8 cellular contexts compared by ENCODE assay signal in genomic region chr15:74889882-74890768, GRCh38. TPM values are rescaled to one million over a fixed set of nuclear protein-coding genes. Genes with fewer than 3 reads are reported as not detected.
DNase-seq lines count a peak whose midpoint lies in the region; ATAC-seq, FAIRE-seq and TF ChIP-seq lines count a peak whose summit lies in the region.

A gene with protein sequence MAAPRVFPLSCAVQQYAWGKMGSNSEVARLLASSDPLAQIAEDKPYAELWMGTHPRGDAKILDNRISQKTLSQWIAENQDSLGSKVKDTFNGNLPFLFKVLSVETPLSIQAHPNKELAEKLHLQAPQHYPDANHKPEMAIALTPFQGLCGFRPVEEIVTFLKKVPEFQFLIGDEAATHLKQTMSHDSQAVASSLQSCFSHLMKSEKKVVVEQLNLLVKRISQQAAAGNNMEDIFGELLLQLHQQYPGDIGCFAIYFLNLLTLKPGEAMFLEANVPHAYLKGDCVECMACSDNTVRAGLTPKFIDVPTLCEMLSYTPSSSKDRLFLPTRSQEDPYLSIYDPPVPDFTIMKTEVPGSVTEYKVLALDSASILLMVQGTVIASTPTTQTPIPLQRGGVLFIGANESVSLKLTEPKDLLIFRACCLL (plus strand): TSS chr15:74890042. CDS start chr15:74890074, 32 bp downstream.

- POLR2A ChIA-PET in activated B cell treated with CpG ODN at 0.5 μM for 24 hours (lab: Charles Lee) = interaction anchor here (0.6 to 2.6 kb wide), 16 partner anchors 8 to 274 kb away, joined by 3 to 17 read pairs (median 4); partner anchors contain the start of genes CLK3, COX5A, FAM219B and SCAMP2

- FAIRE-seq in bronchial epithelial cell (lab: Jason Lieb, UNC) (no peak), small intestine (lab: Jason Lieb, UNC) (no peak)

- H3K27me3 ChIP-seq in bronchial epithelial cell (ENCODE audit: control insufficient read depth, insufficient read depth, low read length) (no peaks in the 10 kb centered on the region), small intestine (ENCODE audit: control insufficient read depth in 2 of 2, insufficient read depth in 2 of 2, low read length in 2 of 2) (no peaks in the 10 kb centered on the region)

- intact Hi-C loops in activated B cell treated with CpG ODN at 0.5 μM for 24 hours (cut with micrococcal nuclease) = loop anchor here (1.0 to 2.0 kb wide), 3 partner anchors 17 to 47 kb away; partner anchors contain the start of genes FAM219B, SCAMP2 and ULK3

- H3K27ac ChIP-seq in 22Rv1 (peak within 1 kb of the TSS; percentile 79), small intestine (ENCODE audit: low read depth in 1 of 2, low read length in 1 of 2) (peak within 1 kb of the TSS; percentile 86 to 88)

- H3K36me3 ChIP-seq in bronchial epithelial cell (ENCODE audit: control insufficient read depth, insufficient read depth, low read length) = peaks cover 11% of the 10 kb centered on the region
- H3K36me3 ChIP-seq in small intestine (ENCODE audit: control insufficient read depth in 2 of 2, insufficient read depth in 2 of 2, low read length in 2 of 2) = no peaks in the 10 kb centered on the region

- no peaks in the 10 kb centered on the region for H3K27me3 Mint-ChIP-seq in activated B cell treated with CpG ODN at 0.5 μM for 24 hours

- H3K4me1 ChIP-seq in small intestine (ENCODE audit: control insufficient read depth in 2 of 2, insufficient read depth in 1 of 2, low read depth in 1 of 2, low read length in 1 of 2) = peaks cover 2 to 4% of the 10 kb centered on the region in 2 donors

- TF ChIP-seq CTCF in 22Rv1 (IDR thresholded peaks at IDR 0.05) (no peak), activated B cell treated with CpG ODN at 0.5 μM for 24 hours (IDR thresholded peaks at IDR 0.05) (no peak), bronchial epithelial cell (IDR thresholded peaks at IDR 0.05; ENCODE audit: insufficient read depth, low read length, severe bottlenecking) (no peak)

- H3K27ac Mint-ChIP-seq in activated B cell treated with CpG ODN at 0.5 μM for 24 hours = peak within 1 kb of the TSS; percentile 89

- DNase-seq in NCI-H226 (peak; percentile 84), activated B cell treated with CpG ODN at 0.5 μM for 24 hours (peak; percentile 79), bronchial epithelial cell (ENCODE audit: low read depth) (peak; percentile 63), iPS-NIHi7 (ENCODE audit: extremely low spot score) (peak; percentile 98), small intestine (peak; percentile 87)

- CTCF ChIA-PET in activated B cell treated with CpG ODN at 0.5 μM for 24 hours (lab: Charles Lee) = interaction anchor here (1.1 to 2.1 kb wide), 4 partner anchors 10 to 260 kb away, joined by 3 to 18 read pairs (median 4); no protein-coding TSS in a partner anchor

- ATAC-seq in GM18520 (IDR thresholded peaks at IDR 0.05; ENCODE audit: unreplicated experiment) = peak; percentile 82
- ATAC-seq in HG03064 (IDR thresholded peaks at IDR 0.05; ENCODE audit: low read depth, unreplicated experiment) = peak; percentile 77
- peak; percentile 99 for ATAC-seq in activated B cell treated with CpG ODN at 0.5 μM for 24 hours (ENCODE audit: low read depth)

- H3K36me3 Mint-ChIP-seq in activated B cell treated with CpG ODN at 0.5 μM for 24 hours (ENCODE audit: low read depth) = peaks cover 20% of the 10 kb centered on the region

- no peaks in the 10 kb centered on the region for H3K9me3 ChIP-seq in small intestine (ENCODE audit: control insufficient read depth, low read depth)

- H3K9me3 Mint-ChIP-seq in activated B cell treated with CpG ODN at 0.5 μM for 24 hours = no peaks in the 10 kb centered on the region

- H3K4me1 Mint-ChIP-seq in activated B cell treated with CpG ODN at 0.5 μM for 24 hours = peaks cover 45% of the 10 kb centered on the region

- H3K4me3 ChIP-seq in bronchial epithelial cell (ENCODE audit: low read depth, low read length) (peak within 1 kb of the TSS; percentile 75), small intestine (ENCODE audit: low read depth in 1 of 2, low read length in 2 of 2) (peak within 1 kb of the TSS; percentile 60 to 73)

- WGBS in small intestine, 3 donors = 2 to 3% (median 2%) methylated on average over 42 to 48 of the region's 48 CpGs

- peak within 1 kb of the TSS; percentile 96 for H3K4me3 Mint-ChIP-seq in activated B cell treated with CpG ODN at 0.5 μM for 24 hours

RNA-seq across cellular contexts. Expression of the gene that starts here (rescaled TPM):
- total RNA-seq in activated B cell treated with CpG ODN at 0.5 μM for 24 hours (33.1 and 40.2 TPM in 2 replicates), bronchial epithelial cell (25.0 and 35.0 TPM in 2 replicates)
- 10 to 100 TPM; 41.1 to 88.3 (median 60.5) TPM for polyA plus RNA-seq in small intestine

Comparison
In these comparisons a context has a peak if more than half of its experiments do, and no peak if none do; other contexts are left out.
1. Peak in every context shown above with its lines: DNase-seq, ATAC-seq, H3K4me3 ChIP-seq and H3K27ac ChIP-seq.